Comparison of ENCODE assay signal across 18 cellular contexts in the genomic region with DNA sequence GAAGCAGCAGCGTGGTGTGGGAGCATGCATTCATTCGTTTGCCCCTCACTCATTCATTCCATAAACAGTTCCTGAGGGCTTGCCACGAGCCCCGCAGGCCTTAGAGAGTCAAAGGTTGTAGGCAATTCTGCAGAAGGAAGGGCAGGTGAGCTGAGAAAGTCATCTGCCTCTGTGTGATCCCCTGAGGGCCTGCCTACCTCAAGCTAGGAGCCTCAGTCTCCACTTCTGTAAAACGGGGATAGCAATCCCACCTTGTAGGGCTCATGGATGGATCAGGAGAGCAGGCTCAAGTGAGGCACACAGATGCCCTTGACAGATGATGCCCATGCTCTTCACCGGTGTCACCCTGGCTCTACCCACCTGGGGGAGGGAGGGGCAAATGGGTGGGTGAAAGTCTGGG. TPM values are rescaled to one million over a fixed set of nuclear protein-coding genes. Genes with fewer than 3 reads are reported as not detected.
A peak's percentile ranks its signal among the peaks of the same experiment; 100 is the strongest.
DNase-seq lines count a peak whose midpoint lies in the region; ATAC-seq and TF ChIP-seq lines count a peak whose summit lies in the region.
"Had no signal": no experiment of that assay in that cellular context is flagged by ENCODE, and none has a peak within 500 bp of the region (broad histone marks: within the 10 kb centered on the region; RNA-seq: fewer than 3 reads in every experiment).

No MANE protein-coding gene starts in this region.

- peaks cover 28 to 81% of the 10 kb centered on the region in 2 experiments for H3K4me1 ChIP-seq in HCT116 (ENCODE audit: control insufficient read depth in 1 of 2, insufficient read depth in 2 of 2, low read length in 2 of 2)

- H2AFZ ChIP-seq in HCT116 (ENCODE audit: low read depth, low read length, poor library complexity, severe bottlenecking), result no peak overlapping the region
- H2AFZ ChIP-seq: PC-9 had no signal

- no peak for TF ChIP-seq RAD21 in HCT116 (IDR thresholded peaks at IDR 0.05; ENCODE audit: low read depth)

- H3K9me3 Mint-ChIP-seq in activated CD4-positive, alpha-beta T cell treated with anti-CD3 and anti-CD28 coated beads, Interleukin-2, amount 10 ng/mL, durations not matched to agents 24 days and 14 days, result peaks cover 4% of the 10 kb centered on the region
- peaks cover 2% of the 10 kb centered on the region for H3K9me3 Mint-ChIP-seq in activated naive CD8-positive, alpha-beta T cell treated with anti-CD3 and anti-CD28 coated beads for 36 hours
- peaks cover 0 to 2% of the 10 kb centered on the region in 2 donors for H3K9me3 Mint-ChIP-seq in natural killer cell

- no TSS peak for BruUV-seq in HCT116 (replicated peaks; lab: Mats Ljungman, UMichigan)

- CTCF ChIA-PET in HCT116 (lab: Charles Lee), result interaction anchor here (4.8 kb wide), 1 partner anchor 15 kb away, joined by 36 read pairs; no protein-coding TSS in a partner anchor

- peak overlapping the region; percentile 17 for H3K4me3 Mint-ChIP-seq in activated CD4-positive, alpha-beta T cell treated with anti-CD3 and anti-CD28 coated beads, Interleukin-2, amount 10 ng/mL, durations not matched to agents 24 days and 14 days
- H3K4me3 Mint-ChIP-seq in activated naive CD8-positive, alpha-beta T cell treated with anti-CD3 and anti-CD28 coated beads for 36 hours, result no peak overlapping the region
- peak overlapping the region; percentile 45 for H3K4me3 Mint-ChIP-seq in natural killer cell
- H3K4me3 Mint-ChIP-seq: nephron progenitor cell had no signal

- DNase-seq in activated CD4-positive, alpha-beta T cell treated with anti-CD3 and anti-CD28 coated beads, Interleukin-2, amount 10 ng/mL, durations not matched to agents 24 days and 14 days, result no peak
- no peak for DNase-seq in activated CD4-positive, alpha-beta T cell treated with anti-CD3 and anti-CD28 coated beads for 1 hour
- no peak for DNase-seq in HCT116 (ENCODE audit: low read depth, low spot score)
- DNase-seq in activated naive CD8-positive, alpha-beta T cell treated with anti-CD3 and anti-CD28 coated beads for 36 hours, result no peak
- no peak for DNase-seq in natural killer cell
- no peak for DNase-seq in HCEC 1CT
- DNase-seq in omental fat pad (ENCODE audit: low spot score), result no peak
- no peak for DNase-seq in stimulated activated CD4-positive, alpha-beta T cell treated with anti-CD3 and anti-CD28 coated beads, Interleukin-1b, Interleukin-23, amount 100 ng/mL, for 48 hours
- DNase-seq: activated CD4-positive, alpha-beta T cell treated with anti-CD3 and anti-CD28 coated beads for 48 hours; aorta; heart right ventricle; NCI-H2171 treated with DMSO at 0.1 percent for 48 hours; NCI-H774; nephron progenitor cell; PC-9; psoas muscle; SK-N-SH had no signal

- peaks cover 87% of the 10 kb centered on the region for H3K79me2 ChIP-seq in HCT116 (ENCODE audit: insufficient read depth, low read length)

- no peaks in the 10 kb centered on the region for H3K9me3 ChIP-seq in HCT116 (ENCODE audit: control insufficient read depth in 1 of 2, insufficient read depth in 1 of 2, low read depth in 1 of 2, low read length in 2 of 2)
- H3K9me3 ChIP-seq: heart right ventricle, psoas muscle, SK-N-SH, tibial nerve had no signal

- H3K27ac Mint-ChIP-seq in activated CD4-positive, alpha-beta T cell treated with anti-CD3 and anti-CD28 coated beads, Interleukin-2, amount 10 ng/mL, durations not matched to agents 24 days and 14 days, result peak overlapping the region; percentile 34
- peak overlapping the region; percentile 98 for H3K27ac Mint-ChIP-seq in activated naive CD8-positive, alpha-beta T cell treated with anti-CD3 and anti-CD28 coated beads for 36 hours
- peak overlapping the region; percentile 93 to 95 for H3K27ac Mint-ChIP-seq in natural killer cell
- H3K27ac Mint-ChIP-seq: nephron progenitor cell had no signal

- H3K9me2 ChIP-seq in HCT116 (ENCODE audit: insufficient read depth), result no peaks in the 10 kb centered on the region
- H3K9me2 ChIP-seq: SK-N-SH had no signal

- no peak for TF ChIP-seq CTCF in HCT116 (IDR thresholded peaks at IDR 0.05 in 2 of 3, conservative IDR thresholded peaks at IDR 0.05 in 1 of 3; ENCODE audit: borderline replicate concordance in 1 of 3, insufficient read depth in 1 of 3, low read depth in 2 of 3, low read length in 2 of 3)
- TF ChIP-seq CTCF in natural killer cell (IDR thresholded peaks at IDR 0.05), result no peak
- no peak for TF ChIP-seq CTCF in omental fat pad (IDR thresholded peaks at IDR 0.05)

- TF ChIP-seq POLR2A in HCT116 (IDR thresholded peaks at IDR 0.05; ENCODE audit: borderline replicate concordance, extremely low read depth, insufficient read depth, insufficient read length), result no peak

- H3K4me3 ChIP-seq in HCT116 (replicated peaks in 1 of 2; ENCODE audit: low read depth in 1 of 2, low read length in 2 of 2), result no peak overlapping the region
- H3K4me3 ChIP-seq: PC-9, psoas muscle, tibial nerve had no signal

- RAD21 ChIA-PET in HCT116 (lab: Charles Lee; ENCODE audit: low non-redundant PET in 1 of 2, low total read pairs in 2 of 2, uncharacterized antibody in 2 of 2, unreplicated experiment in 2 of 2), result no interaction called here

- peaks cover 8% of the 10 kb centered on the region for H3K36me3 Mint-ChIP-seq in activated CD4-positive, alpha-beta T cell treated with anti-CD3 and anti-CD28 coated beads, Interleukin-2, amount 10 ng/mL, durations not matched to agents 24 days and 14 days (ENCODE audit: low read depth)
- peaks cover 9% of the 10 kb centered on the region for H3K36me3 Mint-ChIP-seq in activated naive CD8-positive, alpha-beta T cell treated with anti-CD3 and anti-CD28 coated beads for 36 hours
- no peaks in the 10 kb centered on the region for H3K36me3 Mint-ChIP-seq in natural killer cell

- H3K4me1 Mint-ChIP-seq in activated CD4-positive, alpha-beta T cell treated with anti-CD3 and anti-CD28 coated beads, Interleukin-2, amount 10 ng/mL, durations not matched to agents 24 days and 14 days, result peaks cover 63% of the 10 kb centered on the region
- H3K4me1 Mint-ChIP-seq in activated naive CD8-positive, alpha-beta T cell treated with anti-CD3 and anti-CD28 coated beads for 36 hours, result peaks cover 76% of the 10 kb centered on the region
- H3K4me1 Mint-ChIP-seq in natural killer cell, result peaks cover 68 to 76% of the 10 kb centered on the region in 2 donors

- no peaks in the 10 kb centered on the region for H3K36me3 ChIP-seq in HCT116 (ENCODE audit: control insufficient read depth in 1 of 2, insufficient read depth in 2 of 2, low read length in 2 of 2)
- H3K36me3 ChIP-seq: heart right ventricle, tibial nerve had no signal

- POLR2A ChIA-PET in HCT116 (lab: Charles Lee), result no interaction called here

- no peak overlapping the region; the same call in 1 of the 2 replicates for H3K9ac ChIP-seq in HCT116 (ENCODE audit: low read length)
- H3K9ac ChIP-seq: SK-N-SH had no signal

- no peak overlapping the region for H3K27ac ChIP-seq in HCT116 (ENCODE audit: low read depth, low read length)
- H3K27ac ChIP-seq: psoas muscle, tibial nerve had no signal

- peak overlapping the region; percentile 100; the same call in 1 of the 2 replicates for H3K4me2 ChIP-seq in HCT116 (ENCODE audit: low read length)

- intact Hi-C loops in activated CD4-positive, alpha-beta T cell treated with anti-CD3 and anti-CD28 coated beads, Interleukin-2, amount 10 ng/mL, durations not matched to agents 24 days and 14 days (cut with micrococcal nuclease), result loop anchor here (5.0 to 10.0 kb wide), 2 partner anchors 143 to 326 kb away; partner anchors contain the start of genes EMC1 and MRTO4
- intact Hi-C loops in HCT116 (cut with micrococcal nuclease) (no loop called here), natural killer cell (cut with micrococcal nuclease) (no loop called here)

- H4K20me1 ChIP-seq in HCT116 (ENCODE audit: insufficient read depth), result no peaks in the 10 kb centered on the region

- ATAC-seq in HCT116, result no peak
- ATAC-seq in natural killer cell, result no peak
- ATAC-seq in omental fat pad (ENCODE audit: low FRiP score), result no peak
- ATAC-seq: heart right ventricle had no signal

- no peaks in the 10 kb centered on the region for H3K27me3 Mint-ChIP-seq in activated CD4-positive, alpha-beta T cell treated with anti-CD3 and anti-CD28 coated beads, Interleukin-2, amount 10 ng/mL, durations not matched to agents 24 days and 14 days
- no peaks in the 10 kb centered on the region for H3K27me3 Mint-ChIP-seq in activated naive CD8-positive, alpha-beta T cell treated with anti-CD3 and anti-CD28 coated beads for 36 hours
- H3K27me3 Mint-ChIP-seq in natural killer cell (ENCODE audit: low read depth in 2 of 2), result no peaks in the 10 kb centered on the region

- H3K27me3 ChIP-seq in HCT116 (ENCODE audit: insufficient read depth, low read length), result no peaks in the 10 kb centered on the region
- H3K27me3 ChIP-seq: heart right ventricle, tibial nerve had no signal

TF ChIP-seq in HCT116, 20 proteins besides CTCF, POLR2A, EP300 and RAD21 (continues in another document):
- no peak for TF ChIP-seq EGR1 (IDR thresholded peaks at IDR 0.05; ENCODE audit: low read depth)
- TF ChIP-seq JUND (IDR thresholded peaks at IDR 0.05), result no peak
- TF ChIP-seq EZH2 (IDR thresholded peaks at IDR 0.05), result no peak
- TF ChIP-seq SIN3A (IDR thresholded peaks at IDR 0.05; ENCODE audit: low read depth), result no peak
- TF ChIP-seq, protein P1, sequence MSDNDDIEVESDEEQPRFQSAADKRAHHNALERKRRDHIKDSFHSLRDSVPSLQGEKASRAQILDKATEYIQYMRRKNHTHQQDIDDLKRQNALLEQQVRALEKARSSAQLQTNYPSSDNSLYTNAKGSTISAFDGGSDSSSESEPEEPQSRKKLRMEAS (IDR thresholded peaks at IDR 0.05), result no peak
- no peak for TF ChIP-seq ZFX (IDR thresholded peaks at IDR 0.05)

RNA-seq across cellular contexts. Expression of gene ALDH4A1, which starts 26.6 kb away (rescaled TPM):
- 2.8 and 5.2 TPM in 2 replicates for total RNA-seq in activated CD4-positive, alpha-beta T cell treated with anti-CD3 and anti-CD28 coated beads, Interleukin-2, amount 10 ng/mL, durations not matched to agents 24 days and 14 days
- total RNA-seq in HCT116 (2021; ENCODE audit: unreplicated experiment) (12.6 TPM), natural killer cell (1 to 10 TPM; 3.4 to 4.1 (median 3.7) TPM), omental fat pad (10 to 100 TPM; 22.2 to 96.8 (median 67.3) TPM)
- polyA plus RNA-seq in HCT116 (2012), result 9.0 and 11.3 TPM in 2 replicates
- 1 to 10 TPM; 3.9 to 4.7 TPM for total RNA-seq in activated naive CD8-positive, alpha-beta T cell treated with anti-CD3 and anti-CD28 coated beads for 36 hours

RNA-seq across cellular contexts. Expression of gene IFFO2, which starts 27.5 kb away (rescaled TPM):
- 32.3 and 36.8 TPM in 2 replicates for total RNA-seq in activated CD4-positive, alpha-beta T cell treated with anti-CD3 and anti-CD28 coated beads, Interleukin-2, amount 10 ng/mL, durations not matched to agents 24 days and 14 days
- total RNA-seq in HCT116 (2021; ENCODE audit: unreplicated experiment) (15.6 TPM), natural killer cell (100 to 1,000 TPM in 1 of 3 donors, 10 to 100 TPM in 2; 52.4 to 105 (median 66.5) TPM), omental fat pad (10 to 100 TPM in 1 of 4 donors, 1 to 10 TPM in 3; 2.3 to 12.9 (median 7.7) TPM)
- polyA plus RNA-seq in HCT116 (2012), result 11.7 and 15.6 TPM in 2 replicates
- 10 to 100 TPM; 21.4 to 21.7 TPM for total RNA-seq in activated naive CD8-positive, alpha-beta T cell treated with anti-CD3 and anti-CD28 coated beads for 36 hours

Comparison
In these comparisons a context has a peak if more than half of its experiments do, and no peak if none do; other contexts are left out.
1. H3K27ac Mint-ChIP-seq: peak in every context shown above with its lines; median percentile 98 in activated naive CD8-positive, alpha-beta T cell treated with anti-CD3 and anti-CD28 coated beads for 36 hours; 94 in natural killer cell; 34 in activated CD4-positive, alpha-beta T cell treated with anti-CD3 and anti-CD28 coated beads, Interleukin-2, amount 10 ng/mL, durations not matched to agents 24 days and 14 days.